Comparison of ENCODE assay signal across 24 cellular contexts in genomic region chr2:54805255-54805654, GRCh38.
DNase-seq lines count a peak whose midpoint lies in the region; ATAC-seq, FAIRE-seq and TF ChIP-seq lines count a peak whose summit lies in the region.
"Had no signal": no experiment of that assay in that cellular context is flagged by ENCODE, and none has a peak within 500 bp of the region (broad histone marks: within the 10 kb centered on the region; RNA-seq: fewer than 3 reads in every experiment).

No MANE protein-coding gene starts in this region.

- WGBS in SK-N-SH (ENCODE audit: low lambda C conversion rate): 97% methylated on average over 1 of the region's 1 CpG
- WGBS in K562 (ENCODE audit: insufficient coverage, low coverage, missing lambda C conversion rate): 5% methylated on average over 1 of the region's 1 CpG

- no peak for TF ChIP-seq RAD21 in SK-N-SH (IDR thresholded peaks at IDR 0.05; ENCODE audit: low read length)
- no peak for TF ChIP-seq RAD21 in K562 (CRISPR knock-in tag; conservative IDR thresholded peaks at IDR 0.05 in 1 of 2, IDR thresholded peaks at IDR 0.05 in 1 of 2)

- H3K36me3 ChIP-seq in SK-N-SH (replicated peaks in 1 of 2; ENCODE audit: control insufficient read depth in 1 of 2, insufficient read depth in 2 of 2, low read length in 1 of 2) (no peaks in the 10 kb centered on the region), K562 (ENCODE audit: control insufficient read depth, insufficient read depth, low read length) (no peaks in the 10 kb centered on the region)
- H3K36me3 ChIP-seq: BE2C, BLaER1 had no signal

- no peaks in the 10 kb centered on the region for H3F3A ChIP-seq in SK-N-SH (replicated peaks; ENCODE audit: insufficient read depth)

- H3K9me2 ChIP-seq in SK-N-SH: no peaks in the 10 kb centered on the region

- no peak for ATAC-seq in K562

- H3K4me2 ChIP-seq in SK-N-SH (no peak overlapping the region), K562 (ENCODE audit: insufficient read depth, low read length) (no peak overlapping the region)
- H3K4me2 ChIP-seq: BLaER1 had no signal

- H3K4me3 ChIP-seq in SK-N-SH (ENCODE audit: low read depth in 2 of 2, low read length in 1 of 2) (no peak overlapping the region), K562 (no peak overlapping the region)
- H3K4me3 ChIP-seq: BLaER1 had no signal

- CTCF ChIA-PET in SK-N-SH (lab: Yijun Ruan, JAX) (no interaction called here), K562 (lab: Yijun Ruan, JAX; ENCODE audit: low intra/inter-chr PET ratio) (no interaction called here)

- in situ Hi-C loops in K562 (cut with MboI): no loop called here

- intact Hi-C loops in K562 (cut with micrococcal nuclease): no loop called here

- H3K27me3 ChIP-seq in SK-N-SH (ENCODE audit: insufficient read depth) (no peaks in the 10 kb centered on the region), K562 (ENCODE audit: control insufficient read depth in 2 of 2, insufficient read depth in 2 of 2, low read length in 2 of 2) (peaks cover 7 to 11% of the 10 kb centered on the region in 2 experiments; a peak in 1 of 5 replicates)
- H3K27me3 ChIP-seq: BE2C, BLaER1 had no signal

- no peak overlapping the region for H3K9ac ChIP-seq in SK-N-SH
- no peak overlapping the region for H3K9ac ChIP-seq in K562 (ENCODE audit: insufficient read depth in 1 of 2, low read depth in 2 of 2, low read length in 2 of 2)
- H3K9ac ChIP-seq: BLaER1 had no signal

- H3K4me1 ChIP-seq in SK-N-SH (ENCODE audit: control insufficient read depth in 1 of 2, insufficient read depth in 2 of 2, low read depth in 1 of 2, low read length in 1 of 2) (peaks cover 4 to 22% of the 10 kb centered on the region in 2 experiments; a peak in 2 of 4 replicates), K562 (replicated peaks in 1 of 2; ENCODE audit: control insufficient read depth in 2 of 2, insufficient read depth in 2 of 2, low read length in 2 of 2) (no peaks in the 10 kb centered on the region)
- H3K4me1 ChIP-seq: BLaER1, Caco-2 had no signal

- no peak for FAIRE-seq in K562 (lab: Jason Lieb, UNC)
- peak; percentile 12 for FAIRE-seq in endometrium (lab: Jason Lieb, UNC)
- FAIRE-seq: A204.1, G401.6, GM12891, GM19239 had no signal

- H2AFZ ChIP-seq in SK-N-SH (ENCODE audit: low read depth) (no peak overlapping the region), K562 (ENCODE audit: low read depth, low read length) (no peak overlapping the region)

- DNase-seq in SK-N-SH (no peak), K562 (ENCODE audit: extremely low read depth in 1 of 4, low spot score in 3 of 4) (no peak), D341Med (ENCODE audit: low spot score) (no peak), DMS153 treated with DMSO at 0.1 percent for 48 hours (lab: John Stamatoyannopoulos, UW; ENCODE audit: unreplicated experiment) (no peak)
- DNase-seq in activated naive CD4-positive, alpha-beta T cell treated with anti-CD3 and anti-CD28 coated beads, Interleukin-2, amount 50 U/mL, for 16 hours: no peak
- DNase-seq: 8988T; ACHN; BE2C; C1 segment of cervical spinal cord; Caco-2; Calu3; CD4-positive, alpha-beta memory T cell; CD4-positive, CD25-positive, alpha-beta regulatory T cell; CD8-positive, alpha-beta memory T cell; DMS 273 treated with DMSO at 0.1 percent for 48 hours; DMS153; DMS79 treated with DMSO at 0.1 percent for 48 hours; GF-D8 had no signal

- TF ChIP-seq CTCF in SK-N-SH (IDR thresholded peaks at IDR 0.05) (no peak), K562 (IDR thresholded peaks at IDR 0.05 in 2 of 3, conservative IDR thresholded peaks at IDR 0.05 in 1 of 3; ENCODE audit: insufficient read depth in 2 of 3, low read depth in 1 of 3, low read length in 3 of 3) (no peak)

- H3K79me2 ChIP-seq in SK-N-SH (ENCODE audit: insufficient read depth) (no peaks in the 10 kb centered on the region), K562 (ENCODE audit: control insufficient read depth, insufficient read depth, low read length) (no peaks in the 10 kb centered on the region)

- H3K9me1 ChIP-seq in K562 (ENCODE audit: control insufficient read depth, insufficient read depth, low read length): no peaks in the 10 kb centered on the region

- H3K27ac ChIP-seq in SK-N-SH (ENCODE audit: low read depth in 2 of 2, low read length in 1 of 2): peak overlapping the region; percentile 4 to 98; a peak in 2 of 4 replicates
- no peak overlapping the region for H3K27ac ChIP-seq in K562 (ENCODE audit: extremely low read depth, low read depth, low read length)
- H3K27ac ChIP-seq: BLaER1 had no signal

- POLR2A ChIA-PET in SK-N-SH (lab: Yijun Ruan, JAX): no interaction called here
- POLR2A ChIA-PET in K562 (lab: Yijun Ruan, JAX): no interaction called here

- TF ChIP-seq EP300 in SK-N-SH (IDR thresholded peaks at IDR 0.05; ENCODE audit: borderline replicate concordance in 1 of 2, low read depth in 1 of 2, low read length in 1 of 2) (no peak), K562 (IDR thresholded peaks at IDR 0.05; ENCODE audit: low read length) (no peak)

- no TSS peak for BruUV-seq in K562 (replicated peaks; lab: Mats Ljungman, UMichigan)

- H4K20me1 ChIP-seq in SK-N-SH (ENCODE audit: insufficient read depth): no peaks in the 10 kb centered on the region
- no peaks in the 10 kb centered on the region for H4K20me1 ChIP-seq in K562 (replicated peaks; ENCODE audit: control insufficient read depth, insufficient read depth, low read length)
- H4K20me1 ChIP-seq: BLaER1 had no signal

- no peak for TF ChIP-seq POLR2A in K562 (conservative IDR thresholded peaks at IDR 0.05)

- no peaks in the 10 kb centered on the region for H3K9me3 ChIP-seq in SK-N-SH
- no peaks in the 10 kb centered on the region for H3K9me3 ChIP-seq in K562 (replicated peaks; ENCODE audit: control insufficient read depth, insufficient read depth, low read depth, low read length)
- H3K9me3 ChIP-seq: BE2C, Caco-2 had no signal

TF ChIP-seq in SK-N-SH, 30 proteins besides CTCF, POLR2A, EP300 and RAD21:
- TF ChIP-seq JUND (IDR thresholded peaks at IDR 0.05) (no peak), USF2 (IDR thresholded peaks at IDR 0.05; ENCODE audit: borderline replicate concordance, low read depth, low read length) (no peak), CHD2 (IDR thresholded peaks at IDR 0.05; ENCODE audit: low read length, partially characterized antibody) (no peak), ELF1 (IDR thresholded peaks at IDR 0.05) (no peak), NRF1 (IDR thresholded peaks at IDR 0.05; ENCODE audit: low read depth, low read length) (no peak)

TF ChIP-seq in K562, 482 proteins besides CTCF, POLR2A, EP300 and RAD21:
- peak; percentile 38 for TF ChIP-seq RBM25 (IDR thresholded peaks at IDR 0.05; ENCODE audit: low read depth, low read length, severe bottlenecking)
- TF ChIP-seq THRAP3 (IDR thresholded peaks at IDR 0.05; ENCODE audit: borderline replicate concordance): no peak
